Comparison of ENCODE assay signal across 8 cellular contexts in the genomic region with DNA sequence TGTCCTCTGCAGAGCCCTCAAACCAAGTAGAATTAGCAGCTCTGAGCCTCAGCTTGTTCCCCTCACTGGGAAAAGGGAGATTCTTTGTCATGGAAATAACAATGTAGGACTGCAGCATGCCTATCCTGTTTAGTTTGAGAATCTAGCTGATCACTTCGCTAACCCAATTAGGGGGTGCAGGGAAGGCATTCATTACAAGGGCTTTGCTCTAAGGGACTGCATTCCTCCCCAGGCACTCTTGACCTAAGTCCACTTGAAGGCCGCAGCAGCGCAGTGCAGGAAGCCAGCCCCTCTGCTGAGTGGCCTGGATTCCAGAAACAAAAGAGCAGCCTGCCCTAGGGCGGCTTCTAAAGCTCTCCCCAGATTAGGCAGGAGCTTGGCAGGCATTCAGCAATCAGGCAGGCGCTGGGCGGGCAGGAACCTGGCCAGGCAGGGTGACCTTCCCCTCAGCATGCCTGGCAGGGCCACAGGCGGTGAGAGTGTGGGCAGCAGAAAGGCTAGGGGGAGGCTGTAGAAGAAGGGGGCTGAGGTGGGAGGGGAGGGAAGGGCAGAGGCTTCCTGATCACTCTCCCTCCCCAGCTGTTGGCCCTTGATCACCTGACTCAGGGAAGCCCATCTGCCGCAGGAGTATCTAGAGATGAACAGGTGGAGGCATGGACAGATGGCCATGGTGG. TPM values are rescaled to one million over a fixed set of nuclear protein-coding genes. Genes with fewer than 3 reads are reported as not detected.
DNase-seq lines count a peak whose midpoint lies in the region; ATAC-seq, FAIRE-seq and TF ChIP-seq lines count a peak whose summit lies in the region.

No MANE protein-coding gene starts in this region.

- H3K27me3 ChIP-seq in heart right ventricle, result no peaks in the 10 kb centered on the region

- H3K4me3 ChIP-seq in heart right ventricle, result no peak overlapping the region

- POLR2A ChIA-PET in activated CD4-positive, alpha-beta T cell treated with anti-CD3 and anti-CD28 coated beads for 36 hours (lab: Charles Lee), result no interaction called here

- intact Hi-C loops in heart right ventricle (cut with DNase I), result loop anchor here in 1 of 10 donors (1.0 kb wide), 1 partner anchor 18 kb away; no protein-coding TSS in a partner anchor
- intact Hi-C loops in posterior vena cava (cut with DNase I), result loop anchor here in 1 of 2 donors (10.0 kb wide), 1 partner anchor 73 kb away; no protein-coding TSS in a partner anchor
- intact Hi-C loops in activated CD4-positive, alpha-beta T cell treated with anti-CD3 and anti-CD28 coated beads for 36 hours (cut with DNase I, micrococcal nuclease), result no loop called here

- no peak for FAIRE-seq in GM12891 (lab: Jason Lieb, UNC)

- no peaks in the 10 kb centered on the region for H3K4me1 Mint-ChIP-seq in activated CD4-positive, alpha-beta T cell treated with anti-CD3 and anti-CD28 coated beads for 36 hours

- no peak overlapping the region for H3K4me3 Mint-ChIP-seq in activated CD4-positive, alpha-beta T cell treated with anti-CD3 and anti-CD28 coated beads for 36 hours

- TF ChIP-seq CTCF in heart right ventricle (IDR thresholded peaks at IDR 0.05), result no peak

- no peaks in the 10 kb centered on the region for H3K9me3 Mint-ChIP-seq in activated CD4-positive, alpha-beta T cell treated with anti-CD3 and anti-CD28 coated beads for 36 hours (ENCODE audit: low read depth)

- peak; percentile 90 to 98 (median 96) for ATAC-seq in heart right ventricle
- ATAC-seq in HG03520 (IDR thresholded peaks at IDR 0.05; ENCODE audit: unreplicated experiment), result no peak
- ATAC-seq in activated CD4-positive, alpha-beta T cell treated with anti-CD3 and anti-CD28 coated beads for 36 hours, result no peak

- no peak overlapping the region for H3K27ac Mint-ChIP-seq in activated CD4-positive, alpha-beta T cell treated with anti-CD3 and anti-CD28 coated beads for 36 hours

- CTCF ChIA-PET in activated CD4-positive, alpha-beta T cell treated with anti-CD3 and anti-CD28 coated beads for 36 hours (lab: Charles Lee), result interaction anchor here (1.0 kb wide), 1 partner anchor 58 kb away, joined by 4 read pairs; no protein-coding TSS in a partner anchor

- no peaks in the 10 kb centered on the region for H3K36me3 Mint-ChIP-seq in activated CD4-positive, alpha-beta T cell treated with anti-CD3 and anti-CD28 coated beads for 36 hours (ENCODE audit: low read depth)

- 12 to 19% methylated on average over 8 of the region's 8 CpGs for WGBS in heart right ventricle, 2 donors

- H3K27me3 Mint-ChIP-seq in activated CD4-positive, alpha-beta T cell treated with anti-CD3 and anti-CD28 coated beads for 36 hours, result no peaks in the 10 kb centered on the region

- H3K27ac ChIP-seq in heart right ventricle, result peak overlapping the region; percentile 24 to 88 (median 83)

- H3K4me1 ChIP-seq in heart right ventricle, result peaks cover 5 to 49% (median 31%) of the 10 kb centered on the region in 9 donors

- no peak for TF ChIP-seq POLR2A in GM12891 (IDR thresholded peaks at IDR 0.05; ENCODE audit: low read depth, low read length)

- no peaks in the 10 kb centered on the region for H3K36me3 ChIP-seq in heart right ventricle

- H3K9me3 ChIP-seq in heart right ventricle, result no peaks in the 10 kb centered on the region

- DNase-seq in H4 (ENCODE audit: low spot score) (peak; percentile 29), SK-N-DZ (ENCODE audit: low spot score) (peak; percentile 32), heart right ventricle (peak; percentile 82 to 87), posterior vena cava (ENCODE audit: low spot score) (peak; percentile 83), GM12891 (ENCODE audit: insufficient read length, low spot score) (no peak), NCI-H1436 treated with DMSO at 0.1 percent for 48 hours (lab: John Stamatoyannopoulos, UW) (no peak)
- DNase-seq in activated CD4-positive, alpha-beta T cell treated with anti-CD3 and anti-CD28 coated beads for 36 hours, result no peak

TF ChIP-seq in GM12891, 5 proteins besides CTCF, POLR2A, EP300 and RAD21:
- TF ChIP-seq TAF1 (IDR thresholded peaks at IDR 0.05; ENCODE audit: low read depth, low read length) (no peak), POLR2AphosphoS5 (IDR thresholded peaks at IDR 0.05; ENCODE audit: low read depth, low read length) (no peak), POU2F2 (IDR thresholded peaks at IDR 0.05; ENCODE audit: low read depth, low read length) (no peak), SPI1 (IDR thresholded peaks at IDR 0.05; ENCODE audit: low read depth, low read length) (no peak), PAX5 (IDR thresholded peaks at IDR 0.05; ENCODE audit: insufficient read depth, low read length, severe bottlenecking) (no peak)

RNA-seq across cellular contexts. Expression of gene CCNJL, which starts 24.8 kb away (rescaled TPM):
- 6.6 and 7.4 TPM in 2 replicates for total RNA-seq in H4 (2014; rRNA removed; shearing (Covaris generic))
- 3.8 and 3.9 TPM in 2 replicates for polyA plus RNA-seq in SK-N-DZ (2014; cell fraction: cytosol; rRNA removed)
- 1.5 and 3.0 TPM in 2 replicates for polyA plus RNA-seq in SK-N-DZ (2014; cell fraction: nucleus; rRNA removed)
- total RNA-seq in heart right ventricle, result 10 to 100 TPM in 3 of 10 donors, 1 to 10 TPM in 7; 4.5 to 20.8 (median 7.0) TPM
- 1 to 10 TPM; 2.9 to 5.1 TPM for polyA plus RNA-seq in heart right ventricle
- total RNA-seq in posterior vena cava, result 1 to 10 TPM; 1.0 to 1.2 TPM
- 0.28 TPM for polyA plus RNA-seq in GM12891 (2012; ENCODE audit: low read depth, missing spikeins)
- not detected for total RNA-seq in activated CD4-positive, alpha-beta T cell treated with anti-CD3 and anti-CD28 coated beads for 36 hours

RNA-seq across cellular contexts. Expression of gene FABP6, which starts 58.2 kb away (rescaled TPM):
- total RNA-seq in H4 (2014; rRNA removed; shearing (Covaris generic)), result 2.4 TPM in 1 of 2 replicates, not detected in the other
- 30.8 and 33.4 TPM in 2 replicates for polyA plus RNA-seq in SK-N-DZ (2014; cell fraction: cytosol; rRNA removed)
- polyA plus RNA-seq in SK-N-DZ (2014; cell fraction: nucleus; rRNA removed), result 18.4 and 28.8 TPM in 2 replicates
- total RNA-seq in heart right ventricle (1 to 10 TPM in 9 of 10 donors, under 1 TPM in 1; 0.88 to 5.2 (median 1.4) TPM), posterior vena cava (not detected)
- polyA plus RNA-seq in heart right ventricle, result 1 to 10 TPM in 1 of 2 donors, under 1 TPM in 1; 0.13 to 5.9 TPM
- 13.0 TPM for polyA plus RNA-seq in GM12891 (2012; ENCODE audit: low read depth, missing spikeins)
- total RNA-seq in activated CD4-positive, alpha-beta T cell treated with anti-CD3 and anti-CD28 coated beads for 36 hours, result not detected

Comparison
In these comparisons a context has a peak if more than half of its experiments do, and no peak if none do; other contexts are left out.
1. DNase-seq: peak in H4 (single experiment), SK-N-DZ (single experiment), heart right ventricle (2 of 2) and posterior vena cava (single experiment); none in GM12891 (single experiment), NCI-H1436 treated with DMSO at 0.1 percent for 48 hours (single experiment) and activated CD4-positive, alpha-beta T cell treated with anti-CD3 and anti-CD28 coated beads for 36 hours (single experiment).
2. ATAC-seq: peak in heart right ventricle (8 of 8); none in HG03520 (single experiment) and activated CD4-positive, alpha-beta T cell treated with anti-CD3 and anti-CD28 coated beads for 36 hours (single experiment).